ENCODE assay signal across 1 cellular context in genomic region chr3:162491957-162492356, GRCh38.
TF ChIP-seq lines count a peak whose summit lies in the region.

No MANE protein-coding gene starts in this region.

TF ChIP-seq in SK-N-SH treated with all-trans-retinoic acid at 6 μM for 48 hours, 23 proteins besides CTCF, POLR2A, EP300 and RAD21 (continued from another document):
- TF ChIP-seq TSHZ2 (CRISPR knock-in tag; IDR thresholded peaks at IDR 0.05) (no peak), CREB5 (CRISPR knock-in tag; IDR thresholded peaks at IDR 0.05; ENCODE audit: low read depth) (no peak), CSDC2 (CRISPR knock-in tag; IDR thresholded peaks at IDR 0.05) (no peak)
